ENCODE assay signal across 16 cellular contexts in the genomic region with DNA sequence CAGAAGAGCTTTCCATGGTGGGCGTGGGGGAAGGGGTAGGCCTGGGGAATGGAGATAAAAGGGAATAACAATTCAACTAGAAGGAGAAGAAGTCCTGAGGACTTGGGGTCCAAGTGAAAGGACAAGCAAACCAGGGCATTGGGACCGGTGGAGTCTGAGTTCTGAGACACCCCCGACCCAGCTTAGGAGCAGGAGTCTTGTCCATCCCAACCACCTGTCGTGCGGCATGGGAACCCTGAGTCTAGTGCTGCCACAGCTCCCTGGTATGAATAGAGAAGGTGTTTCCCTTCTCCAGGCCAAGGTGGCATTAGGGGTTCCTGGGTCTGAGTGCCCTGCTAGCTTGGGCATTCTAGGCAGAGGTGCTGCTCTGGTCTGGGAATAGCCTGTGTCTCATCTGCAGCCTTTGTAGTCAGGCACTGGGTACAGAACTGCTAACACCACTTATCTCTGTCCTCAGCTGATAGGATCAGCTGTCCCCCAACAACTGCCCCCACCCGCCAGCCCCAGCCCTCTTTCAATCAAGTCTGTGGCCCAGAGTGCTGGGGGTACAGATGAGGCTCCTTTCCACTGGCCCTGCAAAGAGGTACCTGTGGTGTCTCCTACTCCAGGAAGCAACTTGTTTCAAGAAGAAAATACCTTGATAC. TPM values are rescaled to one million over a fixed set of nuclear protein-coding genes. Genes with fewer than 3 reads are reported as not detected.
A peak's percentile ranks its signal among the peaks of the same experiment; 100 is the strongest.
DNase-seq lines count a peak whose midpoint lies in the region; ATAC-seq, FAIRE-seq and TF ChIP-seq lines count a peak whose summit lies in the region.
"Had no signal": no experiment of that assay in that cellular context is flagged by ENCODE, and none has a peak within 500 bp of the region (broad histone marks: within the 10 kb centered on the region; RNA-seq: fewer than 3 reads in every experiment).

No MANE protein-coding gene starts in this region.

- H3K4me1 ChIP-seq in endodermal cell (ENCODE audit: control insufficient read depth, insufficient read depth, low read length), result no peaks in the 10 kb centered on the region
- peaks cover 5 to 31% of the 10 kb centered on the region in 2 donors for H3K4me1 ChIP-seq in small intestine (ENCODE audit: control insufficient read depth in 2 of 2, insufficient read depth in 1 of 2, low read depth in 1 of 2, low read length in 1 of 2)

- TF ChIP-seq CTCF in endodermal cell (conservative IDR thresholded peaks at IDR 0.05), result no peak

- 91 to 100% methylated on average over 2 to 6 of the region's 6 CpGs for WGBS in endodermal cell (ENCODE audit: insufficient coverage in 1 of 2, insufficient read length in 1 of 2), 2 experiments
- WGBS in small intestine, 3 donors, result 69 to 83% (median 75%) methylated on average over 6 of the region's 6 CpGs

- H3K27me3 Mint-ChIP-seq in activated T-cell treated with anti-CD3 and anti-CD28 coated beads, Interleukin-2, amount 50 U/mL, for 4 hours (ENCODE audit: low read depth), result no peaks in the 10 kb centered on the region
- H3K27me3 Mint-ChIP-seq in endodermal cell (ENCODE audit: insufficient read depth), result no peaks in the 10 kb centered on the region

- H3K27ac ChIP-seq in endodermal cell (ENCODE audit: low read depth, low read length), result no peak overlapping the region
- peak overlapping the region; percentile 84 to 86 for H3K27ac ChIP-seq in small intestine (ENCODE audit: low read depth in 1 of 2, low read length in 1 of 2)
- H3K27ac ChIP-seq: body of pancreas, ovary had no signal

- H3K9ac ChIP-seq in endodermal cell (ENCODE audit: extremely low read depth, low read length, poor library complexity, severe bottlenecking), result no peak overlapping the region

- ATAC-seq in activated T-cell treated with anti-CD3 and anti-CD28 coated beads, Interleukin-2, amount 50 U/mL, for 4 hours, result peak; percentile 3 to 4
- no peak for ATAC-seq in GM18868 (IDR thresholded peaks at IDR 0.05; ENCODE audit: unreplicated experiment)
- ATAC-seq: body of pancreas had no signal

- H3K27ac Mint-ChIP-seq in endodermal cell, result no peak overlapping the region

- H3K36me3 ChIP-seq in endodermal cell (ENCODE audit: control insufficient read depth, insufficient read depth, low read length) (peaks cover 91% of the 10 kb centered on the region), small intestine (ENCODE audit: control insufficient read depth in 2 of 2, insufficient read depth in 2 of 2, low read length in 2 of 2) (peaks cover 29 to 36% of the 10 kb centered on the region in 2 donors)
- H3K36me3 ChIP-seq: ovary had no signal

- H3K9me3 ChIP-seq in endodermal cell (ENCODE audit: control insufficient read depth, low read length) (no peaks in the 10 kb centered on the region), small intestine (ENCODE audit: control insufficient read depth, low read depth) (no peaks in the 10 kb centered on the region)
- H3K9me3 ChIP-seq: body of pancreas, ovary had no signal

- no peaks in the 10 kb centered on the region for H3K9me3 Mint-ChIP-seq in activated T-cell treated with anti-CD3 and anti-CD28 coated beads, Interleukin-2, amount 50 U/mL, for 4 hours
- no peaks in the 10 kb centered on the region for H3K9me3 Mint-ChIP-seq in endodermal cell
- H3K9me3 Mint-ChIP-seq: H9; T-helper 2 cell treated with Interferon-gamma antibody and Interleukin-4, amounts not matched to agents 5 μg/mL and 100 μg/mL, for 36 hours had no signal

- no peak overlapping the region for H3K4me3 ChIP-seq in endodermal cell (ENCODE audit: low read length)
- no peak overlapping the region for H3K4me3 ChIP-seq in small intestine (ENCODE audit: low read depth in 1 of 2, low read length in 2 of 2)
- H3K4me3 ChIP-seq: body of pancreas, ovary had no signal

- H3K36me3 Mint-ChIP-seq in activated T-cell treated with anti-CD3 and anti-CD28 coated beads, Interleukin-2, amount 50 U/mL, for 4 hours (ENCODE audit: insufficient read depth), result peaks cover 44% of the 10 kb centered on the region
- H3K36me3 Mint-ChIP-seq in endodermal cell (ENCODE audit: low read depth), result peaks cover 78% of the 10 kb centered on the region

- FAIRE-seq in small intestine (lab: Jason Lieb, UNC), result no peak

- no peaks in the 10 kb centered on the region for H3K27me3 ChIP-seq in endodermal cell (ENCODE audit: control insufficient read depth, insufficient read depth, low read length, poor library complexity, severe bottlenecking)
- H3K27me3 ChIP-seq in small intestine (ENCODE audit: control insufficient read depth in 2 of 2, insufficient read depth in 2 of 2, low read length in 2 of 2), result no peaks in the 10 kb centered on the region
- H3K27me3 ChIP-seq: body of pancreas, ovary had no signal

- no peak overlapping the region for H3K4me3 Mint-ChIP-seq in activated T-cell treated with anti-CD3 and anti-CD28 coated beads, Interleukin-2, amount 50 U/mL, for 4 hours
- H3K4me3 Mint-ChIP-seq in endodermal cell, result no peak overlapping the region
- H3K4me3 Mint-ChIP-seq: H9; T-helper 2 cell treated with Interferon-gamma antibody and Interleukin-4, amounts not matched to agents 5 μg/mL and 100 μg/mL, for 36 hours had no signal

- H3K4me1 Mint-ChIP-seq in activated T-cell treated with anti-CD3 and anti-CD28 coated beads, Interleukin-2, amount 50 U/mL, for 4 hours (ENCODE audit: low read depth), result peaks cover 9% of the 10 kb centered on the region
- peaks cover 4% of the 10 kb centered on the region for H3K4me1 Mint-ChIP-seq in endodermal cell

- no peak for DNase-seq in activated T-cell treated with anti-CD3 and anti-CD28 coated beads, Interleukin-2, amount 50 U/mL, for 4 hours
- DNase-seq in activated T-cell treated with anti-CD3 and anti-CD28 coated beads for 4 hours, result no peak
- DNase-seq in NAMALWA (ENCODE audit: low spot score), result peak; percentile 39
- DNase-seq in endodermal cell, result peak; percentile 66
- DNase-seq in small intestine, result no peak
- no peak for DNase-seq in mesenteric fat pad (ENCODE audit: low spot score)
- DNase-seq in NCI-H2107 treated with DMSO at 0.1 percent for 48 hours (lab: John Stamatoyannopoulos, UW; ENCODE audit: unreplicated experiment), result no peak
- DNase-seq: H9; ovary; stimulated activated CD4-positive, alpha-beta T cell treated with anti-CD3 and anti-CD28 coated beads, Interleukin-15, amount 100 ng/mL, for 24 hours had no signal

RNA-seq across cellular contexts. Expression of gene HNRNPAB, which starts 9.9 kb away (rescaled TPM):
- total RNA-seq in activated T-cell treated with anti-CD3 and anti-CD28 coated beads, Interleukin-2, amount 50 U/mL, for 4 hours, result 100 to 1,000 TPM; 646 to 699 (median 679) TPM
- total RNA-seq in endodermal cell (100 to 1,000 TPM; 343 to 353 TPM), mesenteric fat pad (186 TPM)
- 268 TPM for polyA plus RNA-seq in endodermal cell (2013, experiment 1 of 2)
- 254 TPM for polyA plus RNA-seq in endodermal cell (2013, experiment 2 of 2)
- 100 to 1,000 TPM; 147 to 176 (median 172) TPM for polyA plus RNA-seq in small intestine

RNA-seq across cellular contexts. Expression of gene PHYKPL, which starts 18.3 kb away (rescaled TPM):
- 10 to 100 TPM; 46.7 to 53.2 (median 49.7) TPM for total RNA-seq in activated T-cell treated with anti-CD3 and anti-CD28 coated beads, Interleukin-2, amount 50 U/mL, for 4 hours
- 10 to 100 TPM; 59.9 to 82.5 TPM for total RNA-seq in endodermal cell
- 40.5 TPM for polyA plus RNA-seq in endodermal cell (2013, experiment 1 of 2)
- polyA plus RNA-seq in endodermal cell (2013, experiment 2 of 2), result 37.3 TPM
- polyA plus RNA-seq in small intestine, result 100 to 1,000 TPM in 2 of 3 donors, 10 to 100 TPM in 1; 57.7 to 145 (median 115) TPM
- 144 TPM for total RNA-seq in mesenteric fat pad

RNA-seq across cellular contexts. Expression of gene GMCL2, which starts 27.1 kb away (rescaled TPM):
- total RNA-seq in activated T-cell treated with anti-CD3 and anti-CD28 coated beads, Interleukin-2, amount 50 U/mL, for 4 hours, result not detected
- not detected for total RNA-seq in endodermal cell
- polyA plus RNA-seq in endodermal cell (2013, experiment 1 of 2), result not detected
- polyA plus RNA-seq in endodermal cell (2013, experiment 2 of 2), result not detected
- not detected for polyA plus RNA-seq in small intestine
- not detected for total RNA-seq in mesenteric fat pad
- total RNA-seq: body of pancreas, Daoy, H9, HT-29, lower leg skin, ovary had no signal
- polyA plus RNA-seq: ovary had no signal

Comparison
In these comparisons a context has a peak if more than half of its experiments do, and no peak if none do; other contexts are left out.
1. DNase-seq: peak in NAMALWA (single experiment) and endodermal cell (single experiment); none in activated T-cell treated with anti-CD3 and anti-CD28 coated beads, Interleukin-2, amount 50 U/mL, for 4 hours (single experiment), activated T-cell treated with anti-CD3 and anti-CD28 coated beads for 4 hours (single experiment), small intestine (single experiment), mesenteric fat pad (single experiment) and NCI-H2107 treated with DMSO at 0.1 percent for 48 hours (single experiment).